Comparison of ENCODE assay signal across 16 cellular contexts in the genomic region with DNA sequence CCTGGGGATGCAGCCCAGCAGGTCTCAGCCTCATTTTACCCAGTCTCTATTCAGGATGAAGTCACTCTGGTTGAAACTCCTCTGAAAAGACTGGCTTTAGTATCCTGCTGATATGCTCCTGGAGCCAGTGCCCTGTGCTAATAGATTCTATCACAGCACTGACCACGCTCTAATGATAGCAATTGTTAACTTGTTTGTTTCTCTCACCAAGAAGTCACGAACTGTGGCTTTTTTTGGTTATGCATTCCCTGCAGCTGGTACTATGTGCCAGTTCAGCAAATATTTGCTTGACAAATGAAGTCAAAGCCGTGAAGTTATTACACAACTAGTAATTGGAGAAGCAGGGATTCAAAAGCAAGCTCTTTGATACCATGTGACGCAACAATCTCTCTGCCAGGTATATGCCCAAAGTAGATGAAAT.
DNase-seq lines count a peak whose midpoint lies in the region; ATAC-seq and TF ChIP-seq lines count a peak whose summit lies in the region.
"Had no signal": no experiment of that assay in that cellular context is flagged by ENCODE, and none has a peak within 500 bp of the region (broad histone marks: within the 10 kb centered on the region; RNA-seq: fewer than 3 reads in every experiment).

No MANE protein-coding gene starts in this region.

- H3F3A ChIP-seq in PC-9 (ENCODE audit: insufficient read depth, low read depth): peaks cover 20% of the 10 kb centered on the region

- H4K20me1 ChIP-seq in PC-9 (ENCODE audit: insufficient read depth): no peaks in the 10 kb centered on the region

- no TSS peak for BruUV-seq in PC-9 (replicated peaks; lab: Mats Ljungman, UMichigan)

- ATAC-seq in left colon (no peak), HG02970 (IDR thresholded peaks at IDR 0.05; ENCODE audit: low FRiP score, unreplicated experiment) (no peak), GM19463 (IDR thresholded peaks at IDR 0.05; ENCODE audit: unreplicated experiment) (no peak), HG02885 (IDR thresholded peaks at IDR 0.05; ENCODE audit: poor library complexity, unreplicated experiment) (no peak)
- ATAC-seq: K562 had no signal

- 28% methylated on average over 4 of the region's 4 CpGs for WGBS in liver

- peaks cover 28% of the 10 kb centered on the region for H3K4me1 ChIP-seq in PC-9 (replicated peaks; ENCODE audit: insufficient read depth)
- H3K4me1 ChIP-seq in liver (ENCODE audit: control insufficient read depth in 4 of 4, insufficient read depth in 4 of 4, low read length in 3 of 4): peaks cover 3 to 22% (median 16%) of the 10 kb centered on the region in 4 donors
- H3K4me1 ChIP-seq: Peyer's patch had no signal

- intact Hi-C loops in PC-9 (cut with micrococcal nuclease; ENCODE audit: unreplicated experiment): loop anchor here (10.0 kb wide), 1 partner anchor 1594 kb away; no protein-coding TSS in a partner anchor
- intact Hi-C loops in left colon (cut with DNase I, micrococcal nuclease): no loop called here

- peak; percentile 74 for DNase-seq in DMS153 (lab: John Stamatoyannopoulos, UW)
- peak in 2 of 3 experiments; percentile 71 to 95 for DNase-seq in NCI-H1417 (lab: John Stamatoyannopoulos, UW)
- DNase-seq in PC-9: peak in 1 of 2 experiments; percentile 93
- no peak for DNase-seq in left colon
- DNase-seq: activated CD4-positive, CD25-positive, alpha-beta regulatory T cell; activated naive CD4-positive, alpha-beta T cell; Caco-2; nephron progenitor cell; Peyer's patch; T-helper 1 cell had no signal

- TF ChIP-seq CTCF in PC-9 (conservative IDR thresholded peaks at IDR 0.05): no peak
- TF ChIP-seq CTCF in liver (IDR thresholded peaks at IDR 0.05; ENCODE audit: low read depth, low read length, missing input control): no peak

- H3K4me3 ChIP-seq in PC-9 (no peak overlapping the region), liver (ENCODE audit: low read depth in 1 of 3, low read length in 3 of 3) (no peak overlapping the region)
- H3K4me3 ChIP-seq: K562, lung, Peyer's patch had no signal

- H3K36me3 ChIP-seq in PC-9 (ENCODE audit: low read depth) (no peaks in the 10 kb centered on the region), liver (ENCODE audit: control insufficient read depth in 4 of 4, insufficient read depth in 3 of 4, low read depth in 1 of 4, low read length in 3 of 4) (no peaks in the 10 kb centered on the region)
- H3K36me3 ChIP-seq: Peyer's patch had no signal

- H3K27me3 ChIP-seq in PC-9 (ENCODE audit: insufficient read depth, low read depth) (no peaks in the 10 kb centered on the region), liver (ENCODE audit: control insufficient read depth in 4 of 4, insufficient read depth in 4 of 4, low read length in 3 of 4) (no peaks in the 10 kb centered on the region)
- H3K27me3 ChIP-seq: Peyer's patch had no signal

- H3K9ac ChIP-seq in liver (ENCODE audit: low read depth in 1 of 2, low read length in 2 of 2): no peak overlapping the region

- peak overlapping the region; percentile 23 for H3K4me2 ChIP-seq in PC-9

- no peaks in the 10 kb centered on the region for H3K9me2 ChIP-seq in PC-9 (ENCODE audit: insufficient read depth)

- CTCF ChIA-PET in PC-9 (lab: Charles Lee): no interaction called here

- peak overlapping the region; percentile 44 for H3K27ac ChIP-seq in PC-9
- H3K27ac ChIP-seq in liver (ENCODE audit: low read depth in 1 of 2, low read length in 2 of 2): no peak overlapping the region
- H3K27ac ChIP-seq: Peyer's patch had no signal

- H3K79me2 ChIP-seq in PC-9 (ENCODE audit: low read depth): no peaks in the 10 kb centered on the region

- no peak overlapping the region for H2AFZ ChIP-seq in PC-9

- POLR2A ChIA-PET in PC-9 (lab: Charles Lee; ENCODE audit: unreplicated experiment): no interaction called here

- peak in 1 of 2 donors; percentile 34 for TF ChIP-seq RAD21 in liver (IDR thresholded peaks at IDR 0.05)

- H3K9me3 ChIP-seq in PC-9 (ENCODE audit: insufficient read depth, low read depth): no peaks in the 10 kb centered on the region
- H3K9me3 ChIP-seq in liver (ENCODE audit: control insufficient read depth in 4 of 4, low read length in 3 of 4): no peaks in the 10 kb centered on the region
- H3K9me3 ChIP-seq: Caco-2, Peyer's patch had no signal

TF ChIP-seq in liver, 16 proteins besides CTCF, POLR2A, EP300 and RAD21:
- TF ChIP-seq YY1 (IDR thresholded peaks at IDR 0.05) (peak; percentile 72), TAF1 (conservative IDR thresholded peaks at IDR 0.05) (no peak), HNF4A (conservative IDR thresholded peaks at IDR 0.05) (peak in 1 of 2 donors; percentile 71), NR2F2 (IDR thresholded peaks at IDR 0.05) (no peak), JUND (IDR thresholded peaks at IDR 0.05) (peak in 1 of 2 donors; percentile 71), EGR1 (IDR thresholded peaks at IDR 0.05; ENCODE audit: low read depth in 2 of 2) (no peak), SP1 (IDR thresholded peaks at IDR 0.05) (no peak), GABPA (IDR thresholded peaks at IDR 0.05 in 1 of 2, conservative IDR thresholded peaks at IDR 0.05 in 1 of 2) (peak in 1 of 2 donors; percentile 19), FOXA2 (IDR thresholded peaks at IDR 0.05) (peak; percentile 65), RXRA (IDR thresholded peaks at IDR 0.05) (peak in 1 of 2 donors; percentile 83)
- TF ChIP-seq, protein P1, sequence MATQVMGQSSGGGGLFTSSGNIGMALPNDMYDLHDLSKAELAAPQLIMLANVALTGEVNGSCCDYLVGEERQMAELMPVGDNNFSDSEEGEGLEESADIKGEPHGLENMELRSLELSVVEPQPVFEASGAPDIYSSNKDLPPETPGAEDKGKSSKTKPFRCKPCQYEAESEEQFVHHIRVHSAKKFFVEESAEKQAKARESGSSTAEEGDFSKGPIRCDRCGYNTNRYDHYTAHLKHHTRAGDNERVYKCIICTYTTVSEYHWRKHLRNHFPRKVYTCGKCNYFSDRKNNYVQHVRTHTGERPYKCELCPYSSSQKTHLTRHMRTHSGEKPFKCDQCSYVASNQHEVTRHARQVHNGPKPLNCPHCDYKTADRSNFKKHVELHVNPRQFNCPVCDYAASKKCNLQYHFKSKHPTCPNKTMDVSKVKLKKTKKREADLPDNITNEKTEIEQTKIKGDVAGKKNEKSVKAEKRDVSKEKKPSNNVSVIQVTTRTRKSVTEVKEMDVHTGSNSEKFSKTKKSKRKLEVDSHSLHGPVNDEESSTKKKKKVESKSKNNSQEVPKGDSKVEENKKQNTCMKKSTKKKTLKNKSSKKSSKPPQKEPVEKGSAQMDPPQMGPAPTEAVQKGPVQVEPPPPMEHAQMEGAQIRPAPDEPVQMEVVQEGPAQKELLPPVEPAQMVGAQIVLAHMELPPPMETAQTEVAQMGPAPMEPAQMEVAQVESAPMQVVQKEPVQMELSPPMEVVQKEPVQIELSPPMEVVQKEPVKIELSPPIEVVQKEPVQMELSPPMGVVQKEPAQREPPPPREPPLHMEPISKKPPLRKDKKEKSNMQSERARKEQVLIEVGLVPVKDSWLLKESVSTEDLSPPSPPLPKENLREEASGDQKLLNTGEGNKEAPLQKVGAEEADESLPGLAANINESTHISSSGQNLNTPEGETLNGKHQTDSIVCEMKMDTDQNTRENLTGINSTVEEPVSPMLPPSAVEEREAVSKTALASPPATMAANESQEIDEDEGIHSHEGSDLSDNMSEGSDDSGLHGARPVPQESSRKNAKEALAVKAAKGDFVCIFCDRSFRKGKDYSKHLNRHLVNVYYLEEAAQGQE (IDR thresholded peaks at IDR 0.05): peak; percentile 54
- TF ChIP-seq, protein P2, sequence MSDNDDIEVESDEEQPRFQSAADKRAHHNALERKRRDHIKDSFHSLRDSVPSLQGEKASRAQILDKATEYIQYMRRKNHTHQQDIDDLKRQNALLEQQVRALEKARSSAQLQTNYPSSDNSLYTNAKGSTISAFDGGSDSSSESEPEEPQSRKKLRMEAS (IDR thresholded peaks at IDR 0.05): peak; percentile 54
- TF ChIP-seq, protein P3, sequence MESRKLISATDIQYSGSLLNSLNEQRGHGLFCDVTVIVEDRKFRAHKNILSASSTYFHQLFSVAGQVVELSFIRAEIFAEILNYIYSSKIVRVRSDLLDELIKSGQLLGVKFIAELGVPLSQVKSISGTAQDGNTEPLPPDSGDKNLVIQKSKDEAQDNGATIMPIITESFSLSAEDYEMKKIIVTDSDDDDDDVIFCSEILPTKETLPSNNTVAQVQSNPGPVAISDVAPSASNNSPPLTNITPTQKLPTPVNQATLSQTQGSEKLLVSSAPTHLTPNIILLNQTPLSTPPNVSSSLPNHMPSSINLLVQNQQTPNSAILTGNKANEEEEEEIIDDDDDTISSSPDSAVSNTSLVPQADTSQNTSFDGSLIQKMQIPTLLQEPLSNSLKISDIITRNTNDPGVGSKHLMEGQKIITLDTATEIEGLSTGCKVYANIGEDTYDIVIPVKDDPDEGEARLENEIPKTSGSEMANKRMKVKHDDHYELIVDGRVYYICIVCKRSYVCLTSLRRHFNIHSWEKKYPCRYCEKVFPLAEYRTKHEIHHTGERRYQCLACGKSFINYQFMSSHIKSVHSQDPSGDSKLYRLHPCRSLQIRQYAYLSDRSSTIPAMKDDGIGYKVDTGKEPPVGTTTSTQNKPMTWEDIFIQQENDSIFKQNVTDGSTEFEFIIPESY (IDR thresholded peaks at IDR 0.05): peak; percentile 64
- TF ChIP-seq, protein P4, sequence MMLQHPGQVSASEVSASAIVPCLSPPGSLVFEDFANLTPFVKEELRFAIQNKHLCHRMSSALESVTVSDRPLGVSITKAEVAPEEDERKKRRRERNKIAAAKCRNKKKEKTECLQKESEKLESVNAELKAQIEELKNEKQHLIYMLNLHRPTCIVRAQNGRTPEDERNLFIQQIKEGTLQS (IDR thresholded peaks at IDR 0.05): no peak

Comparison
In these comparisons a context has a peak if more than half of its experiments do, and no peak if none do; other contexts are left out.
1. DNase-seq: peak in DMS153 (single experiment) and NCI-H1417 (2 of 3); none in left colon (0 of 2).